19 cellular contexts compared by ENCODE assay signal in the genomic region with DNA sequence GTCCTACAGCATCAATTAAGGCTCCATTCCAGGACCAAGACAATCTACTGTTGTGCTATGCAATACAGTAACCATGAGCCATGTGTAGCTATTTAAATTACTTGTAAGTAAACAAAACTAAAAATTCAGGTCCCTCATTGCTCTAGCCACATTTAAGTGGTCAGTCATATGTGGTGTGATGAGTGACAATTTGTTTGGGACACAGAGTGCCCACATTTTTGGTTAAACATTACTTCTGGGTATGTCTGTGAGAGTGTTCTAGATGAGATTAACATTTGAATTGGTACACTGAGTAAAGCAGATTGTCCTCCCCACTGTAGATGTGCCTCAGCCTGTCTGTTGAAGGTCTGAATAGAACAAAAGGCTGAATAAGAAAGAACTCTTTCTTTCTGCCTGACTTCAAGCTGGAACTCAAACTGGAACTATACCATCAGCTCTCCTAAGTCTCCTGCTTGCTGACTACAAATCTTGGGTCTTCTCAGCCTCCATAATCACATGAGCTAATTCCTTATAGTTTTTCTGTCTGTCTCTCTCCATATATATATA.
"Had no signal": no experiment of that assay in that cellular context is flagged by ENCODE, and none has a peak within 500 bp of the region (broad histone marks: within the 10 kb centered on the region; RNA-seq: fewer than 3 reads in every experiment).

No MANE protein-coding gene starts in this region.

- ATAC-seq: body of pancreas; right lobe of liver; stimulated activated naive CD8-positive, alpha-beta T cell treated with anti-CD3 and anti-CD28 coated beads, Interleukin-15, Interleukin-2, amounts not matched to agents 100 U/mL and 50 U/mL, for 24 hours had no signal

- H3K4me3 ChIP-seq: adrenal gland, body of pancreas, right lobe of liver, smooth muscle cell, suprapubic skin, upper lobe of left lung had no signal

- H3K27me3 ChIP-seq: adrenal gland, body of pancreas, right lobe of liver, suprapubic skin, upper lobe of left lung had no signal

- DNase-seq: activated CD4-positive, alpha-beta T cell treated with anti-CD3 and anti-CD28 coated beads for 1 hour; activated CD4-positive, alpha-beta T cell treated with anti-CD3 and anti-CD28 coated beads, Interleukin-2, amount 50 U/mL, for 4 hours; activated naive CD4-positive, alpha-beta T cell treated with anti-CD3 and anti-CD28 coated beads, Interleukin-2, amount 50 U/mL, for 16 hours; activated T-cell treated with anti-CD3 and anti-CD28 coated beads, Interleukin-2, amount 50 U/mL, for 1 hour; adrenal gland; body of pancreas; central memory CD4-positive, alpha-beta T cell; cortex of kidney; effector CD8-positive, alpha-beta T cell; foreskin fibroblast; kidney glomerular epithelial cell; right lobe of liver; stimulated activated CD4-positive, alpha-beta T cell treated with anti-CD3 and anti-CD28 coated beads, Interleukin-4, amount 100 ng/mL, for 4 hours; stimulated activated CD8-positive, alpha-beta memory T cell treated with anti-CD3 and anti-CD28 coated beads, Interleukin-4, amount 100 ng/mL, for 48 hours; stimulated activated naive CD8-positive, alpha-beta T cell treated with anti-CD3 and anti-CD28 coated beads, Interleukin-15, Interleukin-2, amounts not matched to agents 100 U/mL and 50 U/mL, for 24 hours; upper lobe of left lung had no signal

- H3K4me1 Mint-ChIP-seq: nephron had no signal

- H3K36me3 ChIP-seq: adrenal gland, right lobe of liver had no signal

- H3K4me1 ChIP-seq: adrenal gland, body of pancreas, right lobe of liver, suprapubic skin, upper lobe of left lung had no signal

- H3K4me2 ChIP-seq: smooth muscle cell had no signal

- H3K4me3 Mint-ChIP-seq: nephron had no signal

- H3K9me3 Mint-ChIP-seq: nephron had no signal

- H3K9me3 ChIP-seq: adrenal gland, body of pancreas, right lobe of liver, suprapubic skin, upper lobe of left lung had no signal

- H3K27ac ChIP-seq: adrenal gland, body of pancreas, right lobe of liver, suprapubic skin, upper lobe of left lung had no signal

- H3K27ac Mint-ChIP-seq: nephron had no signal
